In genomic region chr3:149547954-149548728, GRCh38 we compare ENCODE assay signal across 1 cellular context.
TF ChIP-seq lines count a peak whose summit lies in the region.

No MANE protein-coding gene starts in this region.

TF ChIP-seq in HepG2, 621 proteins besides CTCF, POLR2A, EP300 and RAD21 (continued from another document and continues in another):
- TF ChIP-seq ZBTB26 (CRISPR knock-in tag; IDR thresholded peaks at IDR 0.05; ENCODE audit: borderline replicate concordance) (no peak), AHDC1 (CRISPR knock-in tag; IDR thresholded peaks at IDR 0.05; ENCODE audit: borderline replicate concordance) (0 out of 2 replicates have a peak, but pooled peaks have one; percentile 20), FOXK2 (IDR thresholded peaks at IDR 0.05) (no peak), NKX3-1 (CRISPR knock-in tag; IDR thresholded peaks at IDR 0.05) (no peak), ZBTB33 (CRISPR knock-in tag; IDR thresholded peaks at IDR 0.05) (peak; percentile 65; the same call in 1 of the 2 replicates), POGZ (CRISPR knock-in tag; IDR thresholded peaks at IDR 0.05) (peak; percentile 24; the same call in 1 of the 2 replicates), GATAD2A (CRISPR knock-in tag; IDR thresholded peaks at IDR 0.05) (peak; percentile 46), ZNF710 (CRISPR knock-in tag; IDR thresholded peaks at IDR 0.05; ENCODE audit: borderline replicate concordance) (no peak; the same call in 1 of the 2 replicates), NAIF1 (CRISPR knock-in tag; IDR thresholded peaks at IDR 0.05; ENCODE audit: borderline replicate concordance) (no peak), ZNF569 (CRISPR knock-in tag; IDR thresholded peaks at IDR 0.05; ENCODE audit: borderline replicate concordance) (no peak), RARA (CRISPR knock-in tag; IDR thresholded peaks at IDR 0.05) (0 out of 2 replicates have a peak, but pooled peaks have one; percentile 23), NCOR1 (IDR thresholded peaks at IDR 0.05; ENCODE audit: borderline replicate concordance, low read length) (no peak), ZBTB42 (CRISPR knock-in tag; IDR thresholded peaks at IDR 0.05) (no peak), FOXP4 (CRISPR knock-in tag; IDR thresholded peaks at IDR 0.05) (peak; percentile 65), ZBTB20 (CRISPR knock-in tag; IDR thresholded peaks at IDR 0.05; ENCODE audit: borderline replicate concordance, low read depth) (no peak), ZNF251 (CRISPR knock-in tag; IDR thresholded peaks at IDR 0.05) (no peak), ZSCAN5A (CRISPR knock-in tag; IDR thresholded peaks at IDR 0.05; ENCODE audit: borderline replicate concordance) (no peak), KMT2B (CRISPR knock-in tag; IDR thresholded peaks at IDR 0.05) (peak; percentile 49; the same call in 1 of the 2 replicates), HMG20A (CRISPR knock-in tag; IDR thresholded peaks at IDR 0.05; ENCODE audit: borderline replicate concordance) (peak; percentile 11; the same call in 1 of the 2 replicates), RBM22 (optimal IDR thresholded peaks at IDR 0.05; ENCODE audit: low read length) (no peak), ZNF512B (CRISPR knock-in tag; IDR thresholded peaks at IDR 0.05; ENCODE audit: borderline replicate concordance) (no peak), LCORL (IDR thresholded peaks at IDR 0.05) (no peak), LCORL (CRISPR knock-in tag; IDR thresholded peaks at IDR 0.05) (peak; percentile 38; the same call in 1 of the 2 replicates), FOXA3 (CRISPR knock-in tag; IDR thresholded peaks at IDR 0.05) (peak; percentile 66), SAP130 (CRISPR knock-in tag; IDR thresholded peaks at IDR 0.05; ENCODE audit: low read depth) (peak; percentile 19; the same call in 1 of the 2 replicates), PHF21A (CRISPR knock-in tag; IDR thresholded peaks at IDR 0.05) (0 out of 2 replicates have a peak, but pooled peaks have one; percentile 37), ZFAT (CRISPR knock-in tag; conservative IDR thresholded peaks at IDR 0.05) (no peak), KLF16 (CRISPR knock-in tag; IDR thresholded peaks at IDR 0.05) (no peak), NBN (conservative IDR thresholded peaks at IDR 0.05) (no peak), TBP (CRISPR knock-in tag; IDR thresholded peaks at IDR 0.05) (no peak), ZNF3 (CRISPR knock-in tag; IDR thresholded peaks at IDR 0.05) (no peak), HOMEZ (CRISPR knock-in tag; IDR thresholded peaks at IDR 0.05; ENCODE audit: low read depth) (no peak), ZFP41 (CRISPR knock-in tag; IDR thresholded peaks at IDR 0.05; ENCODE audit: borderline replicate concordance) (no peak), BATF2 (CRISPR knock-in tag; IDR thresholded peaks at IDR 0.05) (no peak), MBD4 (IDR thresholded peaks at IDR 0.05; ENCODE audit: borderline replicate concordance, low read length) (no peak)
